1 cellular context compared by ENCODE assay signal in the genomic region with DNA sequence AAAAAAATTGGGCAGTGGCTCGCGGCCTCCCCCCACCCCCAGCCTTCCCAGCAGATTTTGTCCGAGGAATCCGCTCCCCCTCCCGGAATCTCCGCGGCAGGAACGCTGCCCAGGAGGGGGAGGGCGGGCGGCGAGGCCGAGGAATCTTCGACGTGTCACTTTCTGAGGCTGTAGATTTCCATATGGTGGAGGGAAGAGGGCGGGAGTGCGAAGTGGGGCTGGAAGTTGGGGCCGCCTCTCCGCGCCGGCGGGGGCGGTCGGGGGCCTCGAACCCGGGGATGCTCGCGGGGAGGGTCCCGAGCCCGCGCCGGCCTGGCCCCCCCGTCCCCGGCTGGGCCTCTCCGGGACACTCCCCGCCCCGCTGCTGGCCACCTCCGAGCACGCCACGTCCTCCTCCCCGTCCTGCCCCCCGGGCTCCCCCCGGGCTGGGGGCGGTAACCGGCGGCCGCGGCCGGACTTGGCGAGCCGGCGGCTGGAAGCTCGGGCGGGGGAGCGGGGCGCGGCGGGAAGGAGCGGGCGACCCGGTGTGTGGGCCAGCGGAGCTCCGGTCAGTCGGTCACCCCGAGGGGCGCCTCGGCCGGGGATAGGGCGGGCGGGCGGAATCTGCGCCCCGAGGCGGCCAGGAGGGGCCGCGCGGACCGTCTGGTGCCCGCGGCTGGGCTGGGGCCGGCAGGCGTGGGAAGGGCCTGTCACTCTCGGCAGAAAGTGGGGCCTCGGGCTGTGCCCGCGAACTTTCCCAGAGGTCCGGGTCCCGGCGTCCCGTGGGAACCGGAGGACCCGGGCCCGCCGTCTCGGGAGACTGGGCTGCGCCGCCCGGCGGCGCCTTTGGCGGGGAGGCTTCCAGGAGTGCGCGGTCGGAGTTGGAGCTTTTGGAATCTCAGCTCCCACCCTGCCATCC.
TF ChIP-seq lines count a peak whose summit lies in the region.

No MANE protein-coding gene starts in this region.

TF ChIP-seq in HepG2, 621 proteins besides CTCF, POLR2A, EP300 and RAD21 (continued from another document and continues in another):
- TF ChIP-seq RERE (CRISPR knock-in tag; IDR thresholded peaks at IDR 0.05; ENCODE audit: low read depth) (0 out of 2 replicates have a peak, but pooled peaks have one; percentile 40), ZSCAN25 (CRISPR knock-in tag; IDR thresholded peaks at IDR 0.05) (no peak), SMAD3 (CRISPR knock-in tag; IDR thresholded peaks at IDR 0.05) (peak; percentile 28; the same call in 1 of the 2 replicates), HIVEP1 (CRISPR knock-in tag; IDR thresholded peaks at IDR 0.05) (no peak), ATF5 (CRISPR knock-in tag; IDR thresholded peaks at IDR 0.05; ENCODE audit: low read depth) (no peak), FOXP1 (IDR thresholded peaks at IDR 0.05) (no peak), FOXP1 (CRISPR knock-in tag; IDR thresholded peaks at IDR 0.05) (peak; percentile 14; the same call in 1 of the 2 replicates), U2AF2 (IDR thresholded peaks at IDR 0.05; ENCODE audit: low read depth, low read length) (no peak), TEAD2 (CRISPR knock-in tag; IDR thresholded peaks at IDR 0.05) (no peak), NR2F2 (IDR thresholded peaks at IDR 0.05; ENCODE audit: borderline replicate concordance, low read depth) (no peak), KDM5B (CRISPR knock-in tag; IDR thresholded peaks at IDR 0.05; ENCODE audit: borderline replicate concordance) (peak; percentile 50), SRSF4 (IDR thresholded peaks at IDR 0.05; ENCODE audit: low read depth, low read length, poor library complexity, severe bottlenecking) (no peak), CHCHD3 (CRISPR knock-in tag; IDR thresholded peaks at IDR 0.05) (no peak), ZSCAN31 (CRISPR knock-in tag; IDR thresholded peaks at IDR 0.05; ENCODE audit: low read depth) (no peak), POLR2AphosphoS5 (IDR thresholded peaks at IDR 0.05; ENCODE audit: low read depth, low read length) (no peak; the same call in none of the 2 replicates), ZNF230 (CRISPR knock-in tag; IDR thresholded peaks at IDR 0.05) (0 out of 2 replicates have a peak, but pooled peaks have one; percentile 64), ZFP36 (IDR thresholded peaks at IDR 0.05; ENCODE audit: borderline replicate concordance, low read depth, low read length, partially characterized antibody) (no peak)
- TF ChIP-seq, protein P1, sequence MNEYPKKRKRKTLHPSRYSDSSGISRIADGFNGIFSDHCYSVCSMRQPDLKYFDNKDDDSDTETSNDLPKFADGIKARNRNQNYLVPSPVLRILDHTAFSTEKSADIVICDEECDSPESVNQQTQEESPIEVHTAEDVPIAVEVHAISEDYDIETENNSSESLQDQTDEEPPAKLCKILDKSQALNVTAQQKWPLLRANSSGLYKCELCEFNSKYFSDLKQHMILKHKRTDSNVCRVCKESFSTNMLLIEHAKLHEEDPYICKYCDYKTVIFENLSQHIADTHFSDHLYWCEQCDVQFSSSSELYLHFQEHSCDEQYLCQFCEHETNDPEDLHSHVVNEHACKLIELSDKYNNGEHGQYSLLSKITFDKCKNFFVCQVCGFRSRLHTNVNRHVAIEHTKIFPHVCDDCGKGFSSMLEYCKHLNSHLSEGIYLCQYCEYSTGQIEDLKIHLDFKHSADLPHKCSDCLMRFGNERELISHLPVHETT (CRISPR knock-in tag; conservative IDR thresholded peaks at IDR 0.05), result no peak; the same call in 1 of the 2 replicates
- TF ChIP-seq, protein P2, sequence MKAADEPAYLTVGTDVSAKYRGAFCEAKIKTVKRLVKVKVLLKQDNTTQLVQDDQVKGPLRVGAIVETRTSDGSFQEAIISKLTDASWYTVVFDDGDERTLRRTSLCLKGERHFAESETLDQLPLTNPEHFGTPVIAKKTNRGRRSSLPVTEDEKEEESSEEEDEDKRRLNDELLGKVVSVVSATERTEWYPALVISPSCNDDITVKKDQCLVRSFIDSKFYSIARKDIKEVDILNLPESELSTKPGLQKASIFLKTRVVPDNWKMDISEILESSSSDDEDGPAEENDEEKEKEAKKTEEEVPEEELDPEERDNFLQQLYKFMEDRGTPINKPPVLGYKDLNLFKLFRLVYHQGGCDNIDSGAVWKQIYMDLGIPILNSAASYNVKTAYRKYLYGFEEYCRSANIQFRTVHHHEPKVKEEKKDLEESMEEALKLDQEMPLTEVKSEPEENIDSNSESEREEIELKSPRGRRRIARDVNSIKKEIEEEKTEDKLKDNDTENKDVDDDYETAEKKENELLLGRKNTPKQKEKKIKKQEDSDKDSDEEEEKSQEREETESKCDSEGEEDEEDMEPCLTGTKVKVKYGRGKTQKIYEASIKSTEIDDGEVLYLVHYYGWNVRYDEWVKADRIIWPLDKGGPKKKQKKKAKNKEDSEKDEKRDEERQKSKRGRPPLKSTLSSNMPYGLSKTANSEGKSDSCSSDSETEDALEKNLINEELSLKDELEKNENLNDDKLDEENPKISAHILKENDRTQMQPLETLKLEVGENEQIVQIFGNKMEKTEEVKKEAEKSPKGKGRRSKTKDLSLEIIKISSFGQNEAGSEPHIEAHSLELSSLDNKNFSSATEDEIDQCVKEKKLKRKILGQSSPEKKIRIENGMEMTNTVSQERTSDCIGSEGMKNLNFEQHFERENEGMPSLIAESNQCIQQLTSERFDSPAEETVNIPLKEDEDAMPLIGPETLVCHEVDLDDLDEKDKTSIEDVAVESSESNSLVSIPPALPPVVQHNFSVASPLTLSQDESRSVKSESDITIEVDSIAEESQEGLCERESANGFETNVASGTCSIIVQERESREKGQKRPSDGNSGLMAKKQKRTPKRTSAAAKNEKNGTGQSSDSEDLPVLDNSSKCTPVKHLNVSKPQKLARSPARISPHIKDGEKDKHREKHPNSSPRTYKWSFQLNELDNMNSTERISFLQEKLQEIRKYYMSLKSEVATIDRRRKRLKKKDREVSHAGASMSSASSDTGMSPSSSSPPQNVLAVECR (CRISPR knock-in tag; IDR thresholded peaks at IDR 0.05; ENCODE audit: borderline replicate concordance), result peak; percentile 28; the same call in 1 of the 2 replicates
- TF ChIP-seq, protein P3, sequence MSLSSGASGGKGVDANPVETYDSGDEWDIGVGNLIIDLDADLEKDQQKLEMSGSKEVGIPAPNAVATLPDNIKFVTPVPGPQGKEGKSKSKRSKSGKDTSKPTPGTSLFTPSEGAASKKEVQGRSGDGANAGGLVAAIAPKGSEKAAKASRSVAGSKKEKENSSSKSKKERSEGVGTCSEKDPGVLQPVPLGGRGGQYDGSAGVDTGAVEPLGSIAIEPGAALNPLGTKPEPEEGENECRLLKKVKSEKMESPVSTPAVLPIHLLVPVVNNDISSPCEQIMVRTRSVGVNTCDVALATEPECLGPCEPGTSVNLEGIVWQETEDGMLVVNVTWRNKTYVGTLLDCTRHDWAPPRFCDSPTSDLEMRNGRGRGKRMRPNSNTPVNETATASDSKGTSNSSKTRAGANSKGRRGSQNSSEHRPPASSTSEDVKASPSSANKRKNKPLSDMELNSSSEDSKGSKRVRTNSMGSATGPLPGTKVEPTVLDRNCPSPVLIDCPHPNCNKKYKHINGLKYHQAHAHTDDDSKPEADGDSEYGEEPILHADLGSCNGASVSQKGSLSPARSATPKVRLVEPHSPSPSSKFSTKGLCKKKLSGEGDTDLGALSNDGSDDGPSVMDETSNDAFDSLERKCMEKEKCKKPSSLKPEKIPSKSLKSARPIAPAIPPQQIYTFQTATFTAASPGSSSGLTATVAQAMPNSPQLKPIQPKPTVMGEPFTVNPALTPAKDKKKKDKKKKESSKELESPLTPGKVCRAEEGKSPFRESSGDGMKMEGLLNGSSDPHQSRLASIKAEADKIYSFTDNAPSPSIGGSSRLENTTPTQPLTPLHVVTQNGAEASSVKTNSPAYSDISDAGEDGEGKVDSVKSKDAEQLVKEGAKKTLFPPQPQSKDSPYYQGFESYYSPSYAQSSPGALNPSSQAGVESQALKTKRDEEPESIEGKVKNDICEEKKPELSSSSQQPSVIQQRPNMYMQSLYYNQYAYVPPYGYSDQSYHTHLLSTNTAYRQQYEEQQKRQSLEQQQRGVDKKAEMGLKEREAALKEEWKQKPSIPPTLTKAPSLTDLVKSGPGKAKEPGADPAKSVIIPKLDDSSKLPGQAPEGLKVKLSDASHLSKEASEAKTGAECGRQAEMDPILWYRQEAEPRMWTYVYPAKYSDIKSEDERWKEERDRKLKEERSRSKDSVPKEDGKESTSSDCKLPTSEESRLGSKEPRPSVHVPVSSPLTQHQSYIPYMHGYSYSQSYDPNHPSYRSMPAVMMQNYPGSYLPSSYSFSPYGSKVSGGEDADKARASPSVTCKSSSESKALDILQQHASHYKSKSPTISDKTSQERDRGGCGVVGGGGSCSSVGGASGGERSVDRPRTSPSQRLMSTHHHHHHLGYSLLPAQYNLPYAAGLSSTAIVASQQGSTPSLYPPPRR (CRISPR knock-in tag; IDR thresholded peaks at IDR 0.05; ENCODE audit: borderline replicate concordance), result no peak
- TF ChIP-seq, protein P4, sequence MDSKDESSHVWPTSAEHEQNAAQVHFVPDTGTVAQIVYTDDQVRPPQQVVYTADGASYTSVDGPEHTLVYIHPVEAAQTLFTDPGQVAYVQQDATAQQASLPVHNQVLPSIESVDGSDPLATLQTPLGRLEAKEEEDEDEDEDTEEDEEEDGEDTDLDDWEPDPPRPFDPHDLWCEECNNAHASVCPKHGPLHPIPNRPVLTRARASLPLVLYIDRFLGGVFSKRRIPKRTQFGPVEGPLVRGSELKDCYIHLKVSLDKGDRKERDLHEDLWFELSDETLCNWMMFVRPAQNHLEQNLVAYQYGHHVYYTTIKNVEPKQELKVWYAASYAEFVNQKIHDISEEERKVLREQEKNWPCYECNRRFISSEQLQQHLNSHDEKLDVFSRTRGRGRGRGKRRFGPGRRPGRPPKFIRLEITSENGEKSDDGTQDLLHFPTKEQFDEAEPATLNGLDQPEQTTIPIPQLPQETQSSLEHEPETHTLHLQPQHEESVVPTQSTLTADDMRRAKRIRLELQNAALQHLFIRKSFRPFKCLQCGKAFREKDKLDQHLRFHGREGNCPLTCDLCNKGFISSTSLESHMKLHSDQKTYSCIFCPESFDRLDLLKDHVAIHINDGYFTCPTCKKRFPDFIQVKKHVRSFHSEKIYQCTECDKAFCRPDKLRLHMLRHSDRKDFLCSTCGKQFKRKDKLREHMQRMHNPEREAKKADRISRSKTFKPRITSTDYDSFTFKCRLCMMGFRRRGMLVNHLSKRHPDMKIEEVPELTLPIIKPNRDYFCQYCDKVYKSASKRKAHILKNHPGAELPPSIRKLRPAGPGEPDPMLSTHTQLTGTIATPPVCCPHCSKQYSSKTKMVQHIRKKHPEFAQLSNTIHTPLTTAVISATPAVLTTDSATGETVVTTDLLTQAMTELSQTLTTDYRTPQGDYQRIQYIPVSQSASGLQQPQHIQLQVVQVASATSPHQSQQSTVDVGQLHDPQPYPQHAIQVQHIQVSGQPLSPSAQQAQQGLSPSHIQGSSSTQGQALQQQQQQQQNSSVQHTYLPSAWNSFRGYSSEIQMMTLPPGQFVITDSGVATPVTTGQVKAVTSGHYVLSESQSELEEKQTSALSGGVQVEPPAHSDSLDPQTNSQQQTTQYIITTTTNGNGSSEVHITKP (CRISPR knock-in tag; IDR thresholded peaks at IDR 0.05; ENCODE audit: low read depth), result no peak
